10 cellular contexts compared by ENCODE assay signal in genomic region chr14:91381801-91382670, GRCh38. TPM values are rescaled to one million over a fixed set of nuclear protein-coding genes. Genes with fewer than 3 reads are reported as not detected.
DNase-seq lines count a peak whose midpoint lies in the region; ATAC-seq and TF ChIP-seq lines count a peak whose summit lies in the region.
"Had no signal": no experiment of that assay in that cellular context is flagged by ENCODE, and none has a peak within 500 bp of the region (broad histone marks: within the 10 kb centered on the region; RNA-seq: fewer than 3 reads in every experiment).

No MANE protein-coding gene starts in this region.

- H2AK5ac ChIP-seq in H9 (ENCODE audit: insufficient read length, low read length) = peak overlapping the region; percentile 13

- no peak overlapping the region for H3K18ac ChIP-seq in H9 (ENCODE audit: insufficient read length, low read depth, low read length)

- no peak overlapping the region for H3K56ac ChIP-seq in H9 (ENCODE audit: insufficient read length, low read depth, low read length)

- no peak overlapping the region for H2BK15ac ChIP-seq in H9 (ENCODE audit: low read depth, low read length)

- no peak overlapping the region for H3T11ph ChIP-seq in H9 (ENCODE audit: low read length)

- H3K4ac ChIP-seq in H9 (ENCODE audit: low read depth, low read length) = no peak overlapping the region

- POLR2A ChIA-PET in CD8-positive, alpha-beta T cell (lab: Charles Lee) = no interaction called here
- POLR2A ChIA-PET in activated CD8-positive, alpha-beta T cell treated with anti-CD3 and anti-CD28 coated beads, Interleukin-2, amount 10 ng/mL, durations not matched to agents 7 days and 5 days (lab: Charles Lee) = interaction anchor here (0.6 kb wide), 1 partner anchor 16 kb away, joined by 3 read pairs; no protein-coding TSS in a partner anchor
- POLR2A ChIA-PET in naive thymus-derived CD8-positive, alpha-beta T cell (lab: Charles Lee) = interaction anchor here (0.6 to 1.1 kb wide), 4 partner anchors 8 to 33 kb away, joined by 3 to 9 read pairs (median 3); no protein-coding TSS in a partner anchor

- H2BK12ac ChIP-seq in H9 (ENCODE audit: insufficient read length, low read depth, low read length) = no peak overlapping the region

- no peak overlapping the region for H2BK120ac ChIP-seq in H9 (ENCODE audit: low read depth, low read length, poor library complexity, severe bottlenecking)

- H3K27ac ChIP-seq in CD8-positive, alpha-beta T cell (ENCODE audit: low read depth, low read length) = no peak overlapping the region
- H3K27ac ChIP-seq in H9 (ENCODE audit: insufficient read length, low read depth, low read length) = no peak overlapping the region
- H3K27ac ChIP-seq in SJCRH30 = no peak overlapping the region
- H3K27ac ChIP-seq: right lobe of liver had no signal

- H3K23me2 ChIP-seq in H9 (ENCODE audit: insufficient read length, low read depth, low read length, poor library complexity, severe bottlenecking) = no peaks in the 10 kb centered on the region

- H3K4me1 Mint-ChIP-seq in CD8-positive, alpha-beta T cell (ENCODE audit: low read depth) = peaks cover 95% of the 10 kb centered on the region
- peaks cover 61 to 72% of the 10 kb centered on the region in 2 experiments for H3K4me1 Mint-ChIP-seq in H9
- peaks cover 89% of the 10 kb centered on the region for H3K4me1 Mint-ChIP-seq in activated CD8-positive, alpha-beta T cell treated with anti-CD3 and anti-CD28 coated beads, Interleukin-2, amount 10 ng/mL, durations not matched to agents 7 days and 5 days (ENCODE audit: low read depth)
- peaks cover 62 to 98% (median 93%) of the 10 kb centered on the region in 4 donors for H3K4me1 Mint-ChIP-seq in naive thymus-derived CD8-positive, alpha-beta T cell

- H3K4me3 Mint-ChIP-seq in CD8-positive, alpha-beta T cell = peak overlapping the region; percentile 1
- no peak overlapping the region for H3K4me3 Mint-ChIP-seq in H9
- H3K4me3 Mint-ChIP-seq in activated CD8-positive, alpha-beta T cell treated with anti-CD3 and anti-CD28 coated beads, Interleukin-2, amount 10 ng/mL, durations not matched to agents 7 days and 5 days = no peak overlapping the region
- peak overlapping the region in 9 of 10 donors; percentile 54 to 79 (median 65) for H3K4me3 Mint-ChIP-seq in naive thymus-derived CD8-positive, alpha-beta T cell

- no CpG with 5 or more reads among the region's 13 CpGs for WGBS in H9 (ENCODE audit: extremely low coverage, insufficient read length, low lambda C conversion rate)

- intact Hi-C loops in CD8-positive, alpha-beta T cell (cut with DNase I, micrococcal nuclease) = loop anchor here in 1 of 2 experiments (2.0 kb wide), 1 partner anchor 15 kb away; no protein-coding TSS in a partner anchor

- no peaks in the 10 kb centered on the region for H3K9me3 Mint-ChIP-seq in CD8-positive, alpha-beta T cell
- no peaks in the 10 kb centered on the region for H3K9me3 Mint-ChIP-seq in H9
- no peaks in the 10 kb centered on the region for H3K9me3 Mint-ChIP-seq in activated CD8-positive, alpha-beta T cell treated with anti-CD3 and anti-CD28 coated beads, Interleukin-2, amount 10 ng/mL, durations not matched to agents 7 days and 5 days (ENCODE audit: insufficient read depth)
- no peaks in the 10 kb centered on the region for H3K9me3 Mint-ChIP-seq in naive thymus-derived CD8-positive, alpha-beta T cell

- no peak for TF ChIP-seq CTCF in CD8-positive, alpha-beta T cell (IDR thresholded peaks at IDR 0.05)
- no peak for TF ChIP-seq CTCF in H9 (conservative IDR thresholded peaks at IDR 0.05)

- H3K27me3 ChIP-seq in CD8-positive, alpha-beta T cell (ENCODE audit: insufficient read depth, low read length) = no peaks in the 10 kb centered on the region
- H3K27me3 ChIP-seq in H9 (ENCODE audit: insufficient read depth, low read length) (no peaks in the 10 kb centered on the region), SJCRH30 (no peaks in the 10 kb centered on the region)
- H3K27me3 ChIP-seq: right lobe of liver had no signal

- H4K5ac ChIP-seq in H9 (ENCODE audit: insufficient read length, low read depth, low read length) = no peak overlapping the region

- ATAC-seq in CD8-positive, alpha-beta T cell = no peak
- ATAC-seq in activated CD8-positive, alpha-beta T cell treated with anti-CD3 and anti-CD28 coated beads, Interleukin-2, amount 10 ng/mL, durations not matched to agents 7 days and 5 days = no peak
- peak in 1 of 2 donors; percentile 26 for ATAC-seq in naive thymus-derived CD8-positive, alpha-beta T cell
- no peak for ATAC-seq in GM21381 (IDR thresholded peaks at IDR 0.05; ENCODE audit: unreplicated experiment)
- ATAC-seq: right lobe of liver had no signal

- peaks cover 81% of the 10 kb centered on the region for H3K36me3 Mint-ChIP-seq in CD8-positive, alpha-beta T cell
- H3K36me3 Mint-ChIP-seq in H9 (ENCODE audit: insufficient read depth in 1 of 3, low read depth in 3 of 3) = peaks cover 0 to 6% (median 0%) of the 10 kb centered on the region in 3 experiments; a peak in 3 of 7 replicates
- peaks cover 74% of the 10 kb centered on the region for H3K36me3 Mint-ChIP-seq in activated CD8-positive, alpha-beta T cell treated with anti-CD3 and anti-CD28 coated beads, Interleukin-2, amount 10 ng/mL, durations not matched to agents 7 days and 5 days (ENCODE audit: low read depth)
- peaks cover 0 to 55% (median 2%) of the 10 kb centered on the region in 3 donors for H3K36me3 Mint-ChIP-seq in naive thymus-derived CD8-positive, alpha-beta T cell

- no peak overlapping the region for H3K9ac ChIP-seq in H9 (ENCODE audit: extremely low read depth, insufficient read length, low read length)

- DNase-seq in CD8-positive, alpha-beta T cell = no peak
- DNase-seq in H9 (no peak), superior temporal gyrus (ENCODE audit: extremely low spot score) (no peak), SJCRH30 (no peak)
- DNase-seq in activated CD8-positive, alpha-beta T cell treated with anti-CD3 and anti-CD28 coated beads, Interleukin-2, amount 10 ng/mL, durations not matched to agents 7 days and 5 days = no peak
- DNase-seq in naive thymus-derived CD8-positive, alpha-beta T cell = no peak
- DNase-seq: Caco-2, NCI-H2081, right lobe of liver had no signal

- CTCF ChIA-PET in CD8-positive, alpha-beta T cell (lab: Charles Lee) = no interaction called here
- CTCF ChIA-PET in activated CD8-positive, alpha-beta T cell treated with anti-CD3 and anti-CD28 coated beads, Interleukin-2, amount 10 ng/mL, durations not matched to agents 7 days and 5 days (lab: Charles Lee) = interaction anchor here (0.8 kb wide), 1 partner anchor 24 kb away, joined by 3 read pairs; no protein-coding TSS in a partner anchor

- no peak overlapping the region for H4K91ac ChIP-seq in H9 (ENCODE audit: insufficient read length, low read depth, low read length)

- no peak overlapping the region for H4K8ac ChIP-seq in H9 (replicated peaks; ENCODE audit: insufficient read length, low read depth, low read length)

- no peak overlapping the region for H3K14ac ChIP-seq in H9 (ENCODE audit: insufficient read depth, low read length)

- H3K4me1 ChIP-seq in CD8-positive, alpha-beta T cell (ENCODE audit: insufficient read depth, low read length) = peaks cover 94% of the 10 kb centered on the region
- peaks cover 11% of the 10 kb centered on the region; the same call in 1 of the 2 replicates for H3K4me1 ChIP-seq in H9 (ENCODE audit: insufficient read depth, low read length)
- H3K4me1 ChIP-seq in SJCRH30 = peaks cover 38% of the 10 kb centered on the region
- H3K4me1 ChIP-seq: Caco-2 had no signal

- H2AFZ ChIP-seq in H9 (ENCODE audit: low read length) = no peak overlapping the region

- H3K4me2 ChIP-seq in H9 (ENCODE audit: insufficient read depth, insufficient read length, low read length) = no peak overlapping the region

- no peak overlapping the region for H2BK20ac ChIP-seq in H9 (ENCODE audit: low read depth, low read length, poor library complexity, severe bottlenecking)

- H3K9me3 ChIP-seq in CD8-positive, alpha-beta T cell (ENCODE audit: low read length) = no peaks in the 10 kb centered on the region
- H3K9me3 ChIP-seq in H9 (ENCODE audit: control insufficient read depth, low read depth, low read length) = no peaks in the 10 kb centered on the region
- H3K9me3 ChIP-seq in SJCRH30 (replicated peaks) = no peaks in the 10 kb centered on the region
- H3K9me3 ChIP-seq: Caco-2, right lobe of liver had no signal

- H3K27me3 Mint-ChIP-seq in CD8-positive, alpha-beta T cell (ENCODE audit: low read depth) = no peaks in the 10 kb centered on the region
- no peaks in the 10 kb centered on the region for H3K27me3 Mint-ChIP-seq in H9 (ENCODE audit: low read depth)
- H3K27me3 Mint-ChIP-seq in activated CD8-positive, alpha-beta T cell treated with anti-CD3 and anti-CD28 coated beads, Interleukin-2, amount 10 ng/mL, durations not matched to agents 7 days and 5 days (ENCODE audit: low read depth) = no peaks in the 10 kb centered on the region
- no peaks in the 10 kb centered on the region for H3K27me3 Mint-ChIP-seq in naive thymus-derived CD8-positive, alpha-beta T cell

- H3K27ac Mint-ChIP-seq in CD8-positive, alpha-beta T cell = peak overlapping the region; percentile 86
- peak overlapping the region in 2 of 3 experiments; percentile 31 to 49; a peak in 4 of 7 replicates for H3K27ac Mint-ChIP-seq in H9
- peak overlapping the region; percentile 17 for H3K27ac Mint-ChIP-seq in activated CD8-positive, alpha-beta T cell treated with anti-CD3 and anti-CD28 coated beads, Interleukin-2, amount 10 ng/mL, durations not matched to agents 7 days and 5 days
- H3K27ac Mint-ChIP-seq in naive thymus-derived CD8-positive, alpha-beta T cell = peak overlapping the region; percentile 71 to 95 (median 82)

- no peaks in the 10 kb centered on the region for H4K20me1 ChIP-seq in H9 (ENCODE audit: control insufficient read depth, insufficient read depth, insufficient read length)

- H3K4me3 ChIP-seq in CD8-positive, alpha-beta T cell (ENCODE audit: low read depth, low read length) = no peak overlapping the region
- no peak overlapping the region for H3K4me3 ChIP-seq in SJCRH30
- H3K4me3 ChIP-seq: right lobe of liver had no signal

- peaks cover 7% of the 10 kb centered on the region for H3K36me3 ChIP-seq in CD8-positive, alpha-beta T cell (ENCODE audit: insufficient read depth, low read length)
- H3K36me3 ChIP-seq in SJCRH30 = no peaks in the 10 kb centered on the region
- H3K36me3 ChIP-seq: right lobe of liver had no signal

- no peak overlapping the region for H3K23ac ChIP-seq in H9 (ENCODE audit: insufficient read length, low read depth, low read length)

- H3K79me2 ChIP-seq in H9 (ENCODE audit: insufficient read depth, low read length) = peaks cover 20% of the 10 kb centered on the region; the same call in 1 of the 2 replicates

- no peak overlapping the region for H2BK5ac ChIP-seq in H9 (ENCODE audit: insufficient read length, low read length)

- peaks cover 6% of the 10 kb centered on the region for H3K79me1 ChIP-seq in H9 (ENCODE audit: insufficient read depth, low read depth, low read length, poor library complexity, severe bottlenecking)

RNA-seq across cellular contexts. Expression of gene CCDC88C, which starts 35.6 kb away (rescaled TPM):
- total RNA-seq in CD8-positive, alpha-beta T cell = 100 to 1,000 TPM; 266 to 273 TPM
- 46.6 and 52.4 TPM in 2 replicates for total RNA-seq in H9 (2021)
- total RNA-seq in activated CD8-positive, alpha-beta T cell treated with anti-CD3 and anti-CD28 coated beads, Interleukin-2, amount 10 ng/mL, durations not matched to agents 7 days and 5 days = 100 to 1,000 TPM; 147 to 153 TPM
- total RNA-seq in naive thymus-derived CD8-positive, alpha-beta T cell = 100 to 1,000 TPM; 300 to 322 TPM
- 10 to 100 TPM; 23.4 to 41.9 (median 24.0) TPM for polyA plus RNA-seq in naive thymus-derived CD8-positive, alpha-beta T cell
- total RNA-seq in SJCRH30 (2014; rRNA removed; shearing (Covaris generic)) = 8.9 TPM in 2 replicates

Comparison
In these comparisons a context has a peak if more than half of its experiments do, and no peak if none do; other contexts are left out.
1. H3K27ac Mint-ChIP-seq: peak in every context shown above with its lines; median percentile 86 in CD8-positive, alpha-beta T cell; 82 in naive thymus-derived CD8-positive, alpha-beta T cell; 40 in H9; 17 in activated CD8-positive, alpha-beta T cell treated with anti-CD3 and anti-CD28 coated beads, Interleukin-2, amount 10 ng/mL, durations not matched to agents 7 days and 5 days.
2. H3K4me3 Mint-ChIP-seq: peak in CD8-positive, alpha-beta T cell (single experiment) and naive thymus-derived CD8-positive, alpha-beta T cell (9 of 10); none in H9 (0 of 2) and activated CD8-positive, alpha-beta T cell treated with anti-CD3 and anti-CD28 coated beads, Interleukin-2, amount 10 ng/mL, durations not matched to agents 7 days and 5 days (single experiment).